ENCODE assay signal across 18 cellular contexts in genomic region chr13:76878043-76878442, GRCh38.
"Had no signal": no experiment of that assay in that cellular context is flagged by ENCODE, and none has a peak within 500 bp of the region (broad histone marks: within the 10 kb centered on the region; RNA-seq: fewer than 3 reads in every experiment).

No MANE protein-coding gene starts in this region.

- DNase-seq: activated CD4-positive, alpha-beta T cell treated with anti-CD3 and anti-CD28 coated beads for 48 hours; activated CD8-positive, alpha-beta memory T cell treated with anti-CD3 and anti-CD28 coated beads, Interleukin-2, amount 50 U/mL, for 4 hours; activated CD8-positive, alpha-beta T cell treated with anti-CD3 and anti-CD28 coated beads, Interleukin-2, amount 10 ng/mL, durations not matched to agents 7 days and 5 days; activated effector memory CD4-positive, alpha-beta T cell treated with anti-CD3 and anti-CD28 coated beads, Interleukin-2, amount 50 U/mL, for 16 hours; activated T-cell treated with anti-CD3 and anti-CD28 coated beads, Interleukin-2, amount 50 U/mL, for 48 hours; adrenal gland; foreskin melanocyte; immature natural killer cell; midbrain; pancreas had no signal

- H3K4me1 Mint-ChIP-seq: WTC11 had no signal

- H3K27me3 Mint-ChIP-seq: activated naive CD4-positive, alpha-beta T cell treated with anti-CD3 and anti-CD28 coated beads, Interleukin-2, amount 50 U/mL, for 24 hours had no signal

- FAIRE-seq: pancreas had no signal

- H3K36me3 ChIP-seq: adrenal gland, pancreas, tibial nerve had no signal

- H3K36me3 Mint-ChIP-seq: immature natural killer cell; stimulated activated effector memory CD8-positive, alpha-beta T cell treated with anti-CD3 and anti-CD28 coated beads, Interleukin-12 subunit alpha, Interleukin-12 subunit beta, amount 100 ng/mL, for 72 hours; WTC11 had no signal

- H3K27ac Mint-ChIP-seq: activated CD8-positive, alpha-beta T cell treated with anti-CD3 and anti-CD28 coated beads, Interleukin-2, amount 10 ng/mL, durations not matched to agents 7 days and 5 days; immature natural killer cell; stimulated activated effector memory CD8-positive, alpha-beta T cell treated with anti-CD3 and anti-CD28 coated beads, Interleukin-12 subunit alpha, Interleukin-12 subunit beta, amount 100 ng/mL, for 72 hours; T-helper 1 cell treated with Interleukin-12 subunit alpha and Interleukin-12 subunit beta and Interleukin-4 antibody, amounts not matched to agents 30 μg/mL and 1 μg/mL, for 36 hours; WTC11 had no signal

- ATAC-seq: activated CD8-positive, alpha-beta T cell treated with anti-CD3 and anti-CD28 coated beads, Interleukin-2, amount 10 ng/mL, durations not matched to agents 7 days and 5 days; pancreas; stimulated activated effector memory CD8-positive, alpha-beta T cell treated with anti-CD3 and anti-CD28 coated beads, Interleukin-12 subunit alpha, Interleukin-12 subunit beta, amount 100 ng/mL, for 72 hours; WTC11 had no signal

- H3K4me3 Mint-ChIP-seq: activated CD8-positive, alpha-beta T cell treated with anti-CD3 and anti-CD28 coated beads, Interleukin-2, amount 10 ng/mL, durations not matched to agents 7 days and 5 days; immature natural killer cell; neural crest cell; stimulated activated effector memory CD8-positive, alpha-beta T cell treated with anti-CD3 and anti-CD28 coated beads, Interleukin-12 subunit alpha, Interleukin-12 subunit beta, amount 100 ng/mL, for 72 hours; T-helper 1 cell treated with Interleukin-12 subunit alpha and Interleukin-12 subunit beta and Interleukin-4 antibody, amounts not matched to agents 30 μg/mL and 1 μg/mL, for 36 hours; WTC11 had no signal

- H3K9me3 ChIP-seq: adrenal gland, pancreas, tibial nerve had no signal

- H3K27me3 ChIP-seq: adrenal gland, cardiac muscle cell, tibial nerve had no signal

- H3K9me3 Mint-ChIP-seq: activated naive CD4-positive, alpha-beta T cell treated with anti-CD3 and anti-CD28 coated beads, Interleukin-2, amount 50 U/mL, for 24 hours; immature natural killer cell; stimulated activated effector memory CD8-positive, alpha-beta T cell treated with anti-CD3 and anti-CD28 coated beads, Interleukin-12 subunit alpha, Interleukin-12 subunit beta, amount 100 ng/mL, for 72 hours; T-helper 1 cell treated with Interleukin-12 subunit alpha and Interleukin-12 subunit beta and Interleukin-4 antibody, amounts not matched to agents 30 μg/mL and 1 μg/mL, for 36 hours had no signal

- H3K4me3 ChIP-seq: adrenal gland, cardiac muscle cell, lung, pancreas, tibial nerve had no signal

- H3K27ac ChIP-seq: cardiac muscle cell had no signal
